In the genomic region with DNA sequence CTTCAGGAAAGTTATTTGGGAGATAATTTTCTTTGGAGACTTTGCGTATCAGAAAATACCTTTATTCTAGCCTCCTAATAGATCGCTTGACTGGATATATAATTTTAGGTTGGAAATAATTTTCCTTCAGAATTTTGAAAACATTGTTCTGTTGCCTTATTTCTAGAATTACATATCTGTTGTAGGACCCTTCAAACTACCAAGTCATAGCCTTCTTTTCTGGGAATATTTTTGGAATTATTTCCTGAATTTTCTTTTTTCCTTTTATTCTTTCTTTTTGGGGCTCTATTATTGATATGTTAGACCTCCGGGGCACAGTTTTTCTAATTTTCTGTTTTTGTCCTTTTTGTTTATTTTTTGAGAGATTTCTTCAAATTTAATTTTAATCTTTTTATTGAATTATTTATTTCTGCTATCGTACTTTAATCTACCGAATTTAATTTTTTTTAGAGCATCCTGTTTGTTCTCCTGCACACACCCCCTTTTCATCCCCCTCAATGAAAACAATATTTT, we compare ENCODE assay signal across 18 cellular contexts.
A peak's percentile ranks its signal among the peaks of the same experiment; 100 is the strongest.
DNase-seq lines count a peak whose midpoint lies in the region; ATAC-seq, FAIRE-seq and TF ChIP-seq lines count a peak whose summit lies in the region.
"Had no signal": no experiment of that assay in that cellular context is flagged by ENCODE, and none has a peak within 500 bp of the region (broad histone marks: within the 10 kb centered on the region; RNA-seq: fewer than 3 reads in every experiment).

No MANE protein-coding gene starts in this region.

- H3K36me3 Mint-ChIP-seq in Calu3 (ENCODE audit: insufficient read depth, unreplicated experiment) (no peaks in the 10 kb centered on the region), progenitor cell of endocrine pancreas (ENCODE audit: insufficient read depth) (peaks cover 28% of the 10 kb centered on the region)

- BruUV-seq in Calu3 (replicated peaks; lab: Mats Ljungman, UMichigan) (no TSS peak), K562 (replicated peaks; lab: Mats Ljungman, UMichigan) (no TSS peak)

- H4K20me1 ChIP-seq in K562 (replicated peaks; ENCODE audit: control insufficient read depth, insufficient read depth, low read length): peaks cover 15% of the 10 kb centered on the region

- peaks cover 0 to 13% of the 10 kb centered on the region in 2 experiments; a peak in 1 of 3 replicates for H3K36me3 ChIP-seq in HEK293 (ENCODE audit: control insufficient read depth in 2 of 2, insufficient read depth in 1 of 2, low read length in 2 of 2)
- H3K36me3 ChIP-seq in K562 (ENCODE audit: control insufficient read depth, insufficient read depth, low read length): peaks cover 2% of the 10 kb centered on the region; the same call in 1 of the 3 replicates

- no peak for TF ChIP-seq POLR2A in K562 (conservative IDR thresholded peaks at IDR 0.05)

- CTCF ChIA-PET in Calu3 (lab: Charles Lee): no interaction called here
- CTCF ChIA-PET in HEK293 (lab: Yijun Ruan, JAX): interaction anchor here (0.7 kb wide), 1 partner anchor 94 kb away, joined by 3 read pairs; no protein-coding TSS in a partner anchor
- CTCF ChIA-PET in K562 (lab: Yijun Ruan, JAX; ENCODE audit: low intra/inter-chr PET ratio): no interaction called here

- no peak for TF ChIP-seq EP300 in K562 (IDR thresholded peaks at IDR 0.05; ENCODE audit: low read length)

- peaks cover 39% of the 10 kb centered on the region for H3K4me1 Mint-ChIP-seq in Calu3 (ENCODE audit: low read depth, unreplicated experiment)
- peaks cover 18% of the 10 kb centered on the region for H3K4me1 Mint-ChIP-seq in progenitor cell of endocrine pancreas (ENCODE audit: low read depth)

- H3K9me3 Mint-ChIP-seq in Calu3 (ENCODE audit: low read depth, unreplicated experiment) (no peaks in the 10 kb centered on the region), progenitor cell of endocrine pancreas (ENCODE audit: low read depth) (peaks cover 35% of the 10 kb centered on the region)
- H3K9me3 Mint-ChIP-seq: HFFc6 had no signal

- TF ChIP-seq CTCF in Calu3 (IDR thresholded peaks at IDR 0.05; ENCODE audit: unreplicated experiment) (no peak), HEK293 (tag by site-specific recombination; IDR thresholded peaks at IDR 0.05) (no peak), K562 (IDR thresholded peaks at IDR 0.05 in 2 of 3, conservative IDR thresholded peaks at IDR 0.05 in 1 of 3; ENCODE audit: insufficient read depth in 2 of 3, low read depth in 1 of 3, low read length in 3 of 3) (no peak), progenitor cell of endocrine pancreas (IDR thresholded peaks at IDR 0.05; ENCODE audit: unreplicated experiment) (no peak)

- H3K4me3 Mint-ChIP-seq in Calu3 (ENCODE audit: low read depth, unreplicated experiment) (peak overlapping the region; percentile 6), progenitor cell of endocrine pancreas (ENCODE audit: low read depth) (no peak overlapping the region)
- H3K4me3 Mint-ChIP-seq: B cell; CD4-positive, alpha-beta T cell; H9; HFFc6 had no signal

- no peaks in the 10 kb centered on the region for H3K27me3 ChIP-seq in K562 (ENCODE audit: control insufficient read depth in 2 of 2, insufficient read depth in 2 of 2, low read length in 2 of 2)

- H3K27me3 Mint-ChIP-seq in Calu3 (ENCODE audit: unreplicated experiment) (no peaks in the 10 kb centered on the region), progenitor cell of endocrine pancreas (no peaks in the 10 kb centered on the region)
- H3K27me3 Mint-ChIP-seq: B cell; CD4-positive, alpha-beta T cell had no signal

- H3K27ac ChIP-seq in HEK293 (ENCODE audit: extremely low read depth, low read depth, low read length): no peak overlapping the region
- H3K27ac ChIP-seq in K562 (ENCODE audit: extremely low read depth, low read depth, low read length): no peak overlapping the region
- H3K27ac ChIP-seq: HL-60 had no signal

- no peak for ATAC-seq in K562

- WGBS in K562 (ENCODE audit: insufficient coverage, low coverage, missing lambda C conversion rate): 85% methylated on average over 4 of the region's 5 CpGs

- DNase-seq in Calu3 (no peak), K562 (ENCODE audit: extremely low read depth in 1 of 4, low spot score in 3 of 4) (no peak), progenitor cell of endocrine pancreas (ENCODE audit: low spot score, unreplicated experiment) (no peak), DMS 273 treated with DMSO at 0.1 percent for 48 hours (lab: John Stamatoyannopoulos, UW) (no peak), DMS153 (lab: John Stamatoyannopoulos, UW) (no peak)
- DNase-seq in stimulated activated CD4-positive, alpha-beta T cell treated with anti-CD3 and anti-CD28 coated beads, Interleukin-4, amount 100 ng/mL, for 24 hours: no peak
- DNase-seq: C1 segment of cervical spinal cord; CD4-positive, alpha-beta T cell; DND-41; GDM1; GOT3; H9; HFFc6 had no signal

- no peak overlapping the region for H3K9ac ChIP-seq in K562 (ENCODE audit: insufficient read depth in 1 of 2, low read depth in 2 of 2, low read length in 2 of 2)

- peak overlapping the region; percentile 64 for H3K27ac Mint-ChIP-seq in Calu3 (ENCODE audit: unreplicated experiment)
- peak overlapping the region; percentile 71 for H3K27ac Mint-ChIP-seq in progenitor cell of endocrine pancreas
- H3K27ac Mint-ChIP-seq: B cell; CD4-positive, alpha-beta T cell; H9 had no signal

- H3K4me1 ChIP-seq in HEK293 (ENCODE audit: control insufficient read depth, insufficient read depth, low read length) (peaks cover 30% of the 10 kb centered on the region), K562 (replicated peaks in 1 of 2; ENCODE audit: control insufficient read depth in 2 of 2, insufficient read depth in 2 of 2, low read length in 2 of 2) (peaks cover 4 to 13% of the 10 kb centered on the region in 2 experiments; a peak in 3 of 5 replicates)

- in situ Hi-C loops in K562 (cut with MboI): no loop called here

- H3K79me2 ChIP-seq in K562 (ENCODE audit: control insufficient read depth, insufficient read depth, low read length): peaks cover 75% of the 10 kb centered on the region

- no peak overlapping the region for H2AFZ ChIP-seq in K562 (ENCODE audit: low read depth, low read length)

- no peak overlapping the region for H3K4me2 ChIP-seq in K562 (ENCODE audit: insufficient read depth, low read length)

- intact Hi-C loops in Calu3 (cut with micrococcal nuclease; ENCODE audit: unreplicated experiment) (loop anchor here (5.0 kb wide), 1 partner anchor 39 kb away; no protein-coding TSS in a partner anchor), K562 (cut with micrococcal nuclease) (no loop called here)

- POLR2A ChIA-PET in HEK293 (lab: Yijun Ruan, JAX): no interaction called here
- POLR2A ChIA-PET in K562 (lab: Yijun Ruan, JAX): no interaction called here

- no peaks in the 10 kb centered on the region for H3K9me1 ChIP-seq in K562 (ENCODE audit: control insufficient read depth, insufficient read depth, low read length)

- H3K9me3 ChIP-seq in HEK293 (ENCODE audit: control insufficient read depth, insufficient read depth, low read depth, low read length) (no peaks in the 10 kb centered on the region; the same call in 1 of the 2 replicates), K562 (replicated peaks; ENCODE audit: control insufficient read depth, insufficient read depth, low read depth, low read length) (0 out of 2 replicates have a peak, but pooled peaks cover 1% of the 10 kb centered on the region)

- H3K4me3 ChIP-seq in HEK293 (ENCODE audit: low read depth, low read length) (no peak overlapping the region), K562 (no peak overlapping the region)

- no peak for TF ChIP-seq RAD21 in K562 (CRISPR knock-in tag; conservative IDR thresholded peaks at IDR 0.05 in 1 of 2, IDR thresholded peaks at IDR 0.05 in 1 of 2)

- FAIRE-seq in K562 (lab: Jason Lieb, UNC): no peak
- FAIRE-seq: A204.1, GM19239 had no signal

TF ChIP-seq in HEK293, 187 proteins besides CTCF, POLR2A, EP300 and RAD21:
- no peak for TF ChIP-seq ZNF501 (tag by site-specific recombination; IDR thresholded peaks at IDR 0.05)
- no peak for TF ChIP-seq ZNF596 (tag by site-specific recombination; IDR thresholded peaks at IDR 0.05)
- TF ChIP-seq KLF1 (tag by site-specific recombination; IDR thresholded peaks at IDR 0.05): no peak
- TF ChIP-seq SETDB1 (IDR thresholded peaks at IDR 0.05; ENCODE audit: insufficient read length, low read length): peak; percentile 94
- peak; percentile 95 for TF ChIP-seq ZNF133 (tag by site-specific recombination; IDR thresholded peaks at IDR 0.05)
- TF ChIP-seq ZNF366 (tag by site-specific recombination; conservative IDR thresholded peaks at IDR 0.05): no peak

TF ChIP-seq in K562, 482 proteins besides CTCF, POLR2A, EP300 and RAD21 (continues in another document):
- no peak for TF ChIP-seq LCOR (CRISPR knock-in tag; IDR thresholded peaks at IDR 0.05)
